In genomic region chr4:26141101-26141830, GRCh38 we compare ENCODE assay signal across 1 cellular context.
TF ChIP-seq lines count a peak whose summit lies in the region.

No MANE protein-coding gene starts in this region.

TF ChIP-seq in HepG2, 621 proteins besides CTCF, POLR2A, EP300 and RAD21 (continued from another document):
- TF ChIP-seq, protein P1, sequence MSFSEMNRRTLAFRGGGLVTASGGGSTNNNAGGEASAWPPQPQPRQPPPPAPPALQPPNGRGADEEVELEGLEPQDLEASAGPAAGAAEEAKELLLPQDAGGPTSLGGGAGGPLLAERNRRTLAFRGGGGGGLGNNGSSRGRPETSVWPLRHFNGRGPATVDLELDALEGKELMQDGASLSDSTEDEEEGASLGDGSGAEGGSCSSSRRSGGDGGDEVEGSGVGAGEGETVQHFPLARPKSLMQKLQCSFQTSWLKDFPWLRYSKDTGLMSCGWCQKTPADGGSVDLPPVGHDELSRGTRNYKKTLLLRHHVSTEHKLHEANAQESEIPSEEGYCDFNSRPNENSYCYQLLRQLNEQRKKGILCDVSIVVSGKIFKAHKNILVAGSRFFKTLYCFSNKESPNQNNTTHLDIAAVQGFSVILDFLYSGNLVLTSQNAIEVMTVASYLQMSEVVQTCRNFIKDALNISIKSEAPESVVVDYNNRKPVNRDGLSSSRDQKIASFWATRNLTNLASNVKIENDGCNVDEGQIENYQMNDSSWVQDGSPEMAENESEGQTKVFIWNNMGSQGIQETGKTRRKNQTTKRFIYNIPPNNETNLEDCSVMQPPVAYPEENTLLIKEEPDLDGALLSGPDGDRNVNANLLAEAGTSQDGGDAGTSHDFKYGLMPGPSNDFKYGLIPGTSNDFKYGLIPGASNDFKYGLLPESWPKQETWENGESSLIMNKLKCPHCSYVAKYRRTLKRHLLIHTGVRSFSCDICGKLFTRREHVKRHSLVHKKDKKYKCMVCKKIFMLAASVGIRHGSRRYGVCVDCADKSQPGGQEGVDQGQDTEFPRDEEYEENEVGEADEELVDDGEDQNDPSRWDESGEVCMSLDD (CRISPR knock-in tag; IDR thresholded peaks at IDR 0.05; ENCODE audit: borderline replicate concordance) = no peak
- TF ChIP-seq GABPA (IDR thresholded peaks at IDR 0.05; ENCODE audit: low read depth, low read length) (no peak), GABPA (CRISPR knock-in tag; IDR thresholded peaks at IDR 0.05; ENCODE audit: low read depth) (no peak)
